ENCODE assay signal across 13 cellular contexts in genomic region chr7:88759956-88760515, GRCh38. TPM values are rescaled to one million over a fixed set of nuclear protein-coding genes. Genes with fewer than 3 reads are reported as not detected.
DNase-seq lines count a peak whose midpoint lies in the region; ATAC-seq, FAIRE-seq and TF ChIP-seq lines count a peak whose summit lies in the region.
"Had no signal": no experiment of that assay in that cellular context is flagged by ENCODE, and none has a peak within 500 bp of the region (broad histone marks: within the 10 kb centered on the region; RNA-seq: fewer than 3 reads in every experiment).

No MANE protein-coding gene starts in this region.

- peak overlapping the region in 1 of 2 experiments; percentile 91; a peak in 2 of 4 replicates for H3K9ac ChIP-seq in K562 (ENCODE audit: insufficient read depth in 1 of 2, low read depth in 2 of 2, low read length in 2 of 2)
- no peak overlapping the region for H3K9ac ChIP-seq in mesenchymal stem cell (ENCODE audit: low read length)

- peak overlapping the region; percentile 2 for H3K4me3 Mint-ChIP-seq in activated naive CD4-positive, alpha-beta T cell treated with anti-CD3 and anti-CD28 coated beads for 36 hours
- H3K4me3 Mint-ChIP-seq: activated B cell treated with CpG ODN at 0.5 μM for 24 hours; activated naive CD4-positive, alpha-beta T cell treated with anti-CD3 and anti-CD28 coated beads, Interleukin-2, amount 10 ng/mL, durations not matched to agents 7 days and 5 days had no signal

- peaks cover 12% of the 10 kb centered on the region for H3K4me1 Mint-ChIP-seq in activated naive CD4-positive, alpha-beta T cell treated with anti-CD3 and anti-CD28 coated beads for 36 hours (ENCODE audit: low read depth)

- H2BK120ac ChIP-seq in mesenchymal stem cell (ENCODE audit: low read depth, low read length): no peak overlapping the region

- no peak overlapping the region for H2BK5ac ChIP-seq in mesenchymal stem cell (ENCODE audit: low read depth, low read length, poor library complexity, severe bottlenecking)

- CTCF ChIA-PET in activated naive CD4-positive, alpha-beta T cell treated with anti-CD3 and anti-CD28 coated beads for 36 hours (lab: Charles Lee): no interaction called here
- CTCF ChIA-PET in K562 (lab: Yijun Ruan, JAX; ENCODE audit: low intra/inter-chr PET ratio): no interaction called here

- no peaks in the 10 kb centered on the region for H3K36me3 Mint-ChIP-seq in activated naive CD4-positive, alpha-beta T cell treated with anti-CD3 and anti-CD28 coated beads for 36 hours (ENCODE audit: low read depth)
- H3K36me3 Mint-ChIP-seq: activated naive CD4-positive, alpha-beta T cell treated with anti-CD3 and anti-CD28 coated beads, Interleukin-2, amount 10 ng/mL, durations not matched to agents 7 days and 5 days had no signal

- no TSS peak for BruUV-seq in K562 (replicated peaks; lab: Mats Ljungman, UMichigan)

- no peak overlapping the region for H2AK5ac ChIP-seq in mesenchymal stem cell (ENCODE audit: low read length, severe bottlenecking)

- H3K9me1 ChIP-seq in K562 (ENCODE audit: control insufficient read depth, insufficient read depth, low read length): no peaks in the 10 kb centered on the region

- 2% methylated on average over 17 of the region's 17 CpGs for WGBS in K562 (ENCODE audit: insufficient coverage, low coverage, missing lambda C conversion rate)
- WGBS in mesenchymal stem cell: 59% methylated on average over 6 of the region's 17 CpGs
- 6 to 15% methylated on average over 14 to 17 of the region's 17 CpGs for WGBS in thyroid gland, 2 donors

- no peak for TF ChIP-seq POLR2A in K562 (conservative IDR thresholded peaks at IDR 0.05)
- TF ChIP-seq POLR2A in thyroid gland (IDR thresholded peaks at IDR 0.05): no peak

- no peak overlapping the region for H4K8ac ChIP-seq in mesenchymal stem cell (ENCODE audit: low read length)

- POLR2A ChIA-PET in K562 (lab: Yijun Ruan, JAX): no interaction called here

- peaks cover 54% of the 10 kb centered on the region for H3K27me3 Mint-ChIP-seq in activated naive CD4-positive, alpha-beta T cell treated with anti-CD3 and anti-CD28 coated beads for 36 hours (ENCODE audit: low read depth)

- H3K14ac ChIP-seq in mesenchymal stem cell (ENCODE audit: low read length in 2 of 2): no peak overlapping the region

- H3K36me3 ChIP-seq in K562 (ENCODE audit: control insufficient read depth, insufficient read depth, low read length) (no peaks in the 10 kb centered on the region), mesenchymal stem cell (ENCODE audit: control insufficient read depth in 1 of 2, insufficient read depth in 2 of 2, low read depth in 1 of 2, low read length in 2 of 2) (no peaks in the 10 kb centered on the region), thyroid gland (no peaks in the 10 kb centered on the region)
- H3K36me3 ChIP-seq: sigmoid colon had no signal

- in situ Hi-C loops in K562 (cut with MboI): no loop called here

- H3K18ac ChIP-seq in mesenchymal stem cell (ENCODE audit: low read depth in 1 of 2, low read length in 2 of 2): no peak overlapping the region

- H3K4me1 ChIP-seq in K562 (replicated peaks in 1 of 2; ENCODE audit: control insufficient read depth in 2 of 2, insufficient read depth in 2 of 2, low read length in 2 of 2) (peaks cover 3 to 12% of the 10 kb centered on the region in 2 experiments; a peak in 4 of 5 replicates), mesenchymal stem cell (ENCODE audit: control insufficient read depth, insufficient read depth, low read depth, low read length) (peaks cover 12% of the 10 kb centered on the region), thyroid gland (peaks cover 0 to 5% of the 10 kb centered on the region in 2 donors)

- no peaks in the 10 kb centered on the region for H3K9me3 Mint-ChIP-seq in activated naive CD4-positive, alpha-beta T cell treated with anti-CD3 and anti-CD28 coated beads for 36 hours
- H3K9me3 Mint-ChIP-seq: activated B cell treated with CpG ODN at 0.5 μM for 24 hours; activated naive CD4-positive, alpha-beta T cell treated with anti-CD3 and anti-CD28 coated beads, Interleukin-2, amount 10 ng/mL, durations not matched to agents 7 days and 5 days had no signal

- no peaks in the 10 kb centered on the region for H3K9me3 ChIP-seq in K562 (replicated peaks; ENCODE audit: control insufficient read depth, insufficient read depth, low read depth, low read length)
- no peaks in the 10 kb centered on the region for H3K9me3 ChIP-seq in mesenchymal stem cell (ENCODE audit: control insufficient read depth, low read length)
- no peaks in the 10 kb centered on the region for H3K9me3 ChIP-seq in thyroid gland
- H3K9me3 ChIP-seq: sigmoid colon had no signal

- no peaks in the 10 kb centered on the region for H3K79me2 ChIP-seq in K562 (ENCODE audit: control insufficient read depth, insufficient read depth, low read length)

- H2BK15ac ChIP-seq in mesenchymal stem cell (ENCODE audit: low read depth, poor library complexity, severe bottlenecking): no peak overlapping the region

- TF ChIP-seq EP300 in K562 (IDR thresholded peaks at IDR 0.05; ENCODE audit: low read length): no peak; the same call in 1 of the 2 replicates

- H4K91ac ChIP-seq in mesenchymal stem cell (ENCODE audit: low read length): no peak overlapping the region

- no peak overlapping the region for H3K27ac Mint-ChIP-seq in activated naive CD4-positive, alpha-beta T cell treated with anti-CD3 and anti-CD28 coated beads for 36 hours
- H3K27ac Mint-ChIP-seq: activated B cell treated with CpG ODN at 0.5 μM for 24 hours; activated naive CD4-positive, alpha-beta T cell treated with anti-CD3 and anti-CD28 coated beads, Interleukin-2, amount 10 ng/mL, durations not matched to agents 7 days and 5 days had no signal

- TF ChIP-seq CTCF in K562 (IDR thresholded peaks at IDR 0.05 in 2 of 3, conservative IDR thresholded peaks at IDR 0.05 in 1 of 3; ENCODE audit: insufficient read depth in 2 of 3, low read depth in 1 of 3, low read length in 3 of 3) (no peak), thyroid gland (IDR thresholded peaks at IDR 0.05) (no peak)

- H3K4me3 ChIP-seq in K562 (peak overlapping the region; percentile 45), mesenchymal stem cell (ENCODE audit: insufficient read depth in 1 of 2, low read depth in 1 of 2, low read length in 2 of 2) (peak overlapping the region in 1 of 2 experiments; percentile 67), thyroid gland (replicated peaks in 1 of 3) (peak overlapping the region; percentile 8 to 53 (median 35))

- no peaks in the 10 kb centered on the region for H3K27me3 ChIP-seq in K562 (ENCODE audit: control insufficient read depth in 2 of 2, insufficient read depth in 2 of 2, low read length in 2 of 2)
- peaks cover 31 to 61% of the 10 kb centered on the region in 2 experiments for H3K27me3 ChIP-seq in mesenchymal stem cell (ENCODE audit: control insufficient read depth in 1 of 2, insufficient read depth in 1 of 2, low read length in 2 of 2)
- H3K27me3 ChIP-seq in thyroid gland: no peaks in the 10 kb centered on the region

- no peaks in the 10 kb centered on the region for H3K79me1 ChIP-seq in mesenchymal stem cell (replicated peaks; ENCODE audit: low read length, poor library complexity, severe bottlenecking)

- no peak overlapping the region for H3K23ac ChIP-seq in mesenchymal stem cell (ENCODE audit: low read length in 2 of 2)

- ATAC-seq in K562 (peak; percentile 29), GM21737 (IDR thresholded peaks at IDR 0.05; ENCODE audit: unreplicated experiment) (no peak)

- no peak overlapping the region for H2BK12ac ChIP-seq in mesenchymal stem cell (ENCODE audit: low read length in 2 of 2)

- no peak for DNase-seq in activated naive CD4-positive, alpha-beta T cell treated with anti-CD3 and anti-CD28 coated beads for 36 hours
- no peak for DNase-seq in activated naive CD4-positive, alpha-beta T cell (lab: John Stamatoyannopoulos, UW)
- DNase-seq in K562 (ENCODE audit: extremely low read depth in 1 of 4, low spot score in 3 of 4) (peak in 1 of 4 experiments; percentile 15), mesenchymal stem cell (no peak), thyroid gland (no peak), mesenteric fat pad (ENCODE audit: low spot score) (no peak), ureter (ENCODE audit: low spot score) (no peak)
- DNase-seq: activated B cell treated with CpG ODN at 0.5 μM for 24 hours; activated naive CD4-positive, alpha-beta T cell treated with anti-CD3 and anti-CD28 coated beads, Interleukin-2, amount 10 ng/mL, durations not matched to agents 7 days and 5 days; NCI-H1436 had no signal

- H3K4ac ChIP-seq in mesenchymal stem cell (ENCODE audit: low read depth in 1 of 2, low read length in 2 of 2): no peak overlapping the region

- TF ChIP-seq RAD21 in K562 (CRISPR knock-in tag; conservative IDR thresholded peaks at IDR 0.05 in 1 of 2, IDR thresholded peaks at IDR 0.05 in 1 of 2): no peak

- H3K27ac ChIP-seq in K562 (ENCODE audit: extremely low read depth, low read depth, low read length): no peak overlapping the region
- no peak overlapping the region for H3K27ac ChIP-seq in mesenchymal stem cell (ENCODE audit: low read length, poor library complexity, severe bottlenecking)
- peak overlapping the region in 2 of 3 donors; percentile 81 to 88 for H3K27ac ChIP-seq in thyroid gland
- H3K27ac ChIP-seq: sigmoid colon had no signal

- peak; percentile 11 for FAIRE-seq in K562 (lab: Jason Lieb, UNC)

- no peaks in the 10 kb centered on the region for H4K20me1 ChIP-seq in K562 (replicated peaks; ENCODE audit: control insufficient read depth, insufficient read depth, low read length)

- H2AFZ ChIP-seq in K562 (ENCODE audit: low read depth, low read length) (peak overlapping the region; percentile 69), mesenchymal stem cell (ENCODE audit: low read depth, low read length) (no peak overlapping the region)

- H3K4me2 ChIP-seq in K562 (ENCODE audit: insufficient read depth, low read length): peak overlapping the region; percentile 74
- H3K4me2 ChIP-seq in mesenchymal stem cell (ENCODE audit: low read length, poor library complexity, severe bottlenecking): peak overlapping the region; percentile 12

- intact Hi-C loops in activated naive CD4-positive, alpha-beta T cell treated with anti-CD3 and anti-CD28 coated beads for 36 hours (cut with micrococcal nuclease): no loop called here
- intact Hi-C loops in K562 (cut with micrococcal nuclease): no loop called here
- intact Hi-C loops in thyroid gland (cut with DNase I): no loop called here

RNA-seq across cellular contexts. Expression of gene ZNF804B, which starts 0.5 kb away (rescaled TPM):
- not detected for total RNA-seq in activated naive CD4-positive, alpha-beta T cell treated with anti-CD3 and anti-CD28 coated beads for 36 hours
- total RNA-seq in K562 (2011; cell fraction: chromatin; rRNA removed; ENCODE audit: low replicate concordance): 0.09 TPM in 1 of 2 replicates, not detected in the other
- total RNA-seq in K562 (2011; cell fraction: nucleolus; rRNA removed): under 0.01 TPM in 1 of 2 replicates, not detected in the other
- not detected in 2 replicates for total RNA-seq in K562 (2011; cell fraction: nucleoplasm; rRNA removed)
- total RNA-seq in K562 (2014; rRNA removed) (0.08 and 0.09 TPM in 2 replicates), K562 (2014; rRNA removed; fragmentation: Illumina TruSeq; extraction: Trizol) (0.03 TPM in 1 of 2 replicates, not detected in the other), K562 (2015; rRNA removed; fragmentation: Illumina TruSeq; extraction: Trizol) (0.22 and 0.23 TPM in 2 replicates), K562 (2021) (0.04 and 0.07 TPM in 2 replicates), thyroid gland (10 to 100 TPM; 18.3 to 49.1 (median 29.7) TPM), mesenteric fat pad (not detected), ureter (not detected)
- polyA plus RNA-seq in K562 (2011; rRNA removed) (not detected in 2 replicates), K562 (2014; fragmentation: Illumina TruSeq; extraction: Trizol) (not detected in 2 replicates), K562 (2014; fragmentation: Nextera tagmentation; extraction: Ambion mirVana) (not detected), K562 (2014; rRNA removed) (not detected in 2 replicates)
- not detected in 2 replicates for polyA plus RNA-seq in K562 (2011; cell fraction: cytosol; rRNA removed)
- polyA plus RNA-seq in K562 (2011; cell fraction: nucleus; rRNA removed): 0.20 TPM in 1 of 2 replicates, not detected in the other
- 0.08 and 0.12 TPM in 2 replicates for polyA plus RNA-seq in K562 (2012)
- polyA minus RNA-seq in K562 (2011; rRNA and poly(A)+ RNA removed): 0.07 TPM in 1 of 2 replicates, not detected in the other
- not detected in 2 replicates for polyA minus RNA-seq in K562 (2011; cell fraction: cytosol; rRNA and poly(A)+ RNA removed)
- polyA minus RNA-seq in K562 (2011; cell fraction: nucleus; rRNA and poly(A)+ RNA removed): 0.13 TPM in 1 of 2 replicates, not detected in the other
- not detected for polyA plus RNA-seq in mesenchymal stem cell (2013, experiment 1 of 2)
- polyA plus RNA-seq in mesenchymal stem cell (2013, experiment 2 of 2): not detected
- total RNA-seq: activated B cell treated with CpG ODN at 0.5 μM for 24 hours, left lobe of liver had no signal

RNA-seq across cellular contexts. Expression of gene TEX47, which starts 35.5 kb away (rescaled TPM):
- total RNA-seq in activated naive CD4-positive, alpha-beta T cell treated with anti-CD3 and anti-CD28 coated beads for 36 hours: not detected
- not detected in 2 replicates for total RNA-seq in K562 (2011; cell fraction: chromatin; rRNA removed; ENCODE audit: low replicate concordance)
- not detected in 2 replicates for total RNA-seq in K562 (2011; cell fraction: nucleolus; rRNA removed)
- total RNA-seq in K562 (2011; cell fraction: nucleoplasm; rRNA removed): not detected in 2 replicates
- total RNA-seq in K562 (2014; rRNA removed): not detected in 2 replicates
- not detected in 2 replicates for total RNA-seq in K562 (2014; rRNA removed; fragmentation: Illumina TruSeq; extraction: Trizol)
- not detected in 2 replicates for total RNA-seq in K562 (2015; rRNA removed; fragmentation: Illumina TruSeq; extraction: Trizol)
- not detected in 2 replicates for total RNA-seq in K562 (2021)
- not detected in 2 replicates for polyA plus RNA-seq in K562 (2011; rRNA removed)
- not detected in 2 replicates for polyA plus RNA-seq in K562 (2011; cell fraction: cytosol; rRNA removed)
- polyA plus RNA-seq in K562 (2011; cell fraction: nucleus; rRNA removed): not detected in 2 replicates
- not detected in 2 replicates for polyA plus RNA-seq in K562 (2012)
- polyA plus RNA-seq in K562 (2014; fragmentation: Illumina TruSeq; extraction: Trizol): not detected in 2 replicates
- polyA plus RNA-seq in K562 (2014; fragmentation: Nextera tagmentation; extraction: Ambion mirVana): not detected
- polyA plus RNA-seq in K562 (2014; rRNA removed): not detected in 2 replicates
- not detected in 2 replicates for polyA minus RNA-seq in K562 (2011; rRNA and poly(A)+ RNA removed)
- not detected in 2 replicates for polyA minus RNA-seq in K562 (2011; cell fraction: cytosol; rRNA and poly(A)+ RNA removed)
- not detected in 2 replicates for polyA minus RNA-seq in K562 (2011; cell fraction: nucleus; rRNA and poly(A)+ RNA removed)
- polyA plus RNA-seq in mesenchymal stem cell (2013, experiment 1 of 2): not detected
- not detected for polyA plus RNA-seq in mesenchymal stem cell (2013, experiment 2 of 2)
- total RNA-seq in thyroid gland: under 1 TPM in 1 of 4 donors, not detected in 3; 0.40 TPM
- not detected for total RNA-seq in mesenteric fat pad
- not detected for total RNA-seq in ureter
- total RNA-seq: activated B cell treated with CpG ODN at 0.5 μM for 24 hours, left lobe of liver, sigmoid colon had no signal
- polyA plus RNA-seq: sigmoid colon had no signal

Comparison
In these comparisons a context has a peak if more than half of its experiments do, and no peak if none do; other contexts are left out.
1. H3K27ac ChIP-seq: peak in thyroid gland (2 of 3); none in K562 (single experiment) and mesenchymal stem cell (single experiment).
2. RNA of gene ZNF804B, which starts 0.5 kb away (total RNA-seq): 18.3 to 49.1 TPM in thyroid gland; under 0.01 to 0.23 TPM in K562, not detected in ureter (single experiment), not detected in activated naive CD4-positive, alpha-beta T cell treated with anti-CD3 and anti-CD28 coated beads for 36 hours and not detected in mesenteric fat pad (single experiment); every median in the first group is over 10 times any median in the second.